ENCODE assay signal across 28 cellular contexts in the genomic region with DNA sequence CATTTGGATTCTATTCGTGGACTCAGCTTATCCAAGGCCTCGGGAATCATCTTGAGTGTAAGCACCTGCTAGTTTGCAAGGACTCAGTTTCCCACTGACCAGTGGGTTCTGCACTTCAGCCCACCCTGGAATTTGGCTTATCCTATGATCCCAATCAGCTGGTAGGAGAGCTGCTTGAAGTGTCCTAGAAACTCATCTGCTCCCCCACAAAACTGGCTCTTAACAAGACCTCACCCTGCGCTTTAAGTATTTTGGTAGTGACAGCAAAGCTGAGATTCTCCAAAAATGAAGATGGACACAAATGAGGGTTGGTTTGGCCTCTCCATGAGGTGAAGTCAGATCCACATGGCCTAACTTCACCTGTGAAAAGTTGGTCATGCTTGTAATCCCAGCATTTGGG.
"Had no signal": no experiment of that assay in that cellular context is flagged by ENCODE, and none has a peak within 500 bp of the region (broad histone marks: within the 10 kb centered on the region; RNA-seq: fewer than 3 reads in every experiment).

No MANE protein-coding gene starts in this region.

- H3K27me3 ChIP-seq: body of pancreas, breast epithelium, cardiac muscle cell, colonic mucosa, foreskin keratinocyte, gastrocnemius medialis had no signal

- H3K27ac ChIP-seq: body of pancreas, breast epithelium, cardiac muscle cell, colonic mucosa, foreskin keratinocyte, gastrocnemius medialis, VCaP had no signal

- H3K4me1 Mint-ChIP-seq: WTC11 had no signal

- H3K4me1 ChIP-seq: body of pancreas, breast epithelium, colonic mucosa, foreskin keratinocyte, gastrocnemius medialis had no signal

- ATAC-seq: activated CD8-positive, alpha-beta T cell treated with anti-CD3 and anti-CD28 coated beads for 36 hours; activated T-cell treated with anti-CD3 and anti-CD28 coated beads, Interleukin-2, amount 50 U/mL, for 4 hours; activated T-helper 17 cell treated with anti-CD3 and anti-CD28 coated beads, Interleukin-2, amount 50 U/mL, for 72 hours; body of pancreas; esophagus mucosa; foreskin keratinocyte; gastrocnemius medialis; WTC11 had no signal

- DNase-seq: activated CD4-positive, alpha-beta T cell treated with anti-CD3 and anti-CD28 coated beads for 48 hours; activated CD4-positive, alpha-beta T cell treated with anti-CD3 and anti-CD28 coated beads, Interleukin-2, amount 50 U/mL, for 1 hour; activated CD4-positive, alpha-beta T cell treated with anti-CD3 and anti-CD28 coated beads, Interleukin-2, amount 50 U/mL, for 48 hours; activated CD8-positive, alpha-beta memory T cell treated with anti-CD3 and anti-CD28 coated beads for 24 hours; activated CD8-positive, alpha-beta T cell treated with anti-CD3 and anti-CD28 coated beads for 36 hours; activated effector memory CD4-positive, alpha-beta T cell treated with Interleukin-2 at 50 U/mL for 16 hours; activated gamma-delta T cell treated with Interleukin-2 at 50 U/mL for 16 hours; activated naive CD4-positive, alpha-beta T cell treated with anti-CD3 and anti-CD28 coated beads, Interleukin-2, amount 50 U/mL, for 16 hours; activated naive CD4-positive, alpha-beta T cell treated with Interleukin-2 at 50 U/mL for 16 hours; activated T-cell treated with anti-CD3 and anti-CD28 coated beads, Interleukin-2, amount 50 U/mL, for 4 hours; amniotic stem cell; anterior cingulate cortex; body of pancreas; central memory CD4-positive, alpha-beta T cell; cerebellar nuclear complex; effector CD8-positive, alpha-beta T cell; foreskin keratinocyte; gastrocnemius medialis; T-helper 2 cell had no signal

- H3K4me3 ChIP-seq: body of pancreas, breast epithelium, cardiac muscle cell, colonic mucosa, gastrocnemius medialis had no signal

- FAIRE-seq: endometrium had no signal

- H3K36me3 ChIP-seq: breast epithelium, cardiac muscle cell, colonic mucosa had no signal

- H3K27me3 Mint-ChIP-seq: activated CD8-positive, alpha-beta T cell treated with anti-CD3 and anti-CD28 coated beads for 36 hours; activated naive CD8-positive, alpha-beta T cell; activated T-helper 17 cell treated with anti-CD3 and anti-CD28 coated beads, Interleukin-2, amount 50 U/mL, for 72 hours had no signal

- H3K27ac Mint-ChIP-seq: activated CD8-positive, alpha-beta T cell treated with anti-CD3 and anti-CD28 coated beads for 36 hours; activated naive CD8-positive, alpha-beta T cell; activated T-helper 17 cell treated with anti-CD3 and anti-CD28 coated beads, Interleukin-2, amount 50 U/mL, for 72 hours; WTC11 had no signal

- H3K4me3 Mint-ChIP-seq: activated CD8-positive, alpha-beta T cell treated with anti-CD3 and anti-CD28 coated beads for 36 hours; activated naive CD8-positive, alpha-beta T cell; activated T-cell treated with anti-CD3 and anti-CD28 coated beads, Interleukin-2, amount 50 U/mL, for 4 hours; activated T-helper 17 cell treated with anti-CD3 and anti-CD28 coated beads, Interleukin-2, amount 50 U/mL, for 72 hours; WTC11 had no signal

- H3K9me3 ChIP-seq: body of pancreas, breast epithelium, colonic mucosa, gastrocnemius medialis had no signal

- H3K36me3 Mint-ChIP-seq: WTC11 had no signal

- H3K9me3 Mint-ChIP-seq: activated CD8-positive, alpha-beta T cell treated with anti-CD3 and anti-CD28 coated beads for 36 hours; activated T-cell treated with anti-CD3 and anti-CD28 coated beads, Interleukin-2, amount 50 U/mL, for 4 hours; activated T-helper 17 cell treated with anti-CD3 and anti-CD28 coated beads, Interleukin-2, amount 50 U/mL, for 72 hours; WTC11 had no signal
